ENCODE assay signal across 2 cellular contexts in the genomic region with DNA sequence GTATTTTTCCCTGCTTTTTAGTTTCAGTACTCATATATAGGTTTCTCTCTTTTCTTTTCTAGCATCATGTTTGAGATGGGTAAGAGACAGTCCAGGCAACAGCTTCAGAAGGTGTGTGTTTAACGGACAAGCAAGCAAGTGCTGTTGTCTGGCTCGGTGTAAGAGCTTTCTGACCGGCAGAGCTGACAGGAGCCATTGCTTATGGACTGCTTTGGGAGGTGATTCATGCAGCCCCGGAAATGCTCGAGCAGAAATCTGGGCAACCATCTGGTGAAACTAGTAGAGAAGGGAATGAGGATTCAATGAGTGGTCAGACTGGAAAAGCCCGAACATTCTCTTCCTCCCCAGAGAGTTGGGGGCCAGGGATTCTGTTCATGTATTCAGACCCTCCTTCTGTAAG.
TF ChIP-seq lines count a peak whose summit lies in the region.

No MANE protein-coding gene starts in this region.

TF ChIP-seq in IMR-90, 13 proteins besides CTCF, POLR2A, EP300 and RAD21:
- no peak for TF ChIP-seq ELK1 (IDR thresholded peaks at IDR 0.05; ENCODE audit: borderline replicate concordance, low read depth, low read length)
- TF ChIP-seq RFX5 (IDR thresholded peaks at IDR 0.05; ENCODE audit: low read depth, low read length) = no peak
- TF ChIP-seq CHD1 (IDR thresholded peaks at IDR 0.05; ENCODE audit: low read depth, low read length) = no peak
- TF ChIP-seq, protein P1, sequence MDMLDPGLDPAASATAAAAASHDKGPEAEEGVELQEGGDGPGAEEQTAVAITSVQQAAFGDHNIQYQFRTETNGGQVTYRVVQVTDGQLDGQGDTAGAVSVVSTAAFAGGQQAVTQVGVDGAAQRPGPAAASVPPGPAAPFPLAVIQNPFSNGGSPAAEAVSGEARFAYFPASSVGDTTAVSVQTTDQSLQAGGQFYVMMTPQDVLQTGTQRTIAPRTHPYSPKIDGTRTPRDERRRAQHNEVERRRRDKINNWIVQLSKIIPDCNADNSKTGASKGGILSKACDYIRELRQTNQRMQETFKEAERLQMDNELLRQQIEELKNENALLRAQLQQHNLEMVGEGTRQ (IDR thresholded peaks at IDR 0.05; ENCODE audit: low read depth, low read length) = no peak
- no peak for TF ChIP-seq FOS (IDR thresholded peaks at IDR 0.05; ENCODE audit: low read depth, low read length)
- no peak for TF ChIP-seq CEBPB (IDR thresholded peaks at IDR 0.05; ENCODE audit: low read depth, low read length)
- TF ChIP-seq SMC3 (IDR thresholded peaks at IDR 0.05; ENCODE audit: low read depth, low read length) = no peak
- no peak for TF ChIP-seq BHLHE40 (IDR thresholded peaks at IDR 0.05; ENCODE audit: low read depth, low read length)
- TF ChIP-seq MAFK (IDR thresholded peaks at IDR 0.05; ENCODE audit: low read depth, low read length) = no peak
- no peak for TF ChIP-seq MAZ (IDR thresholded peaks at IDR 0.05; ENCODE audit: borderline replicate concordance, low read depth, low read length)
- TF ChIP-seq NFE2L2 (IDR thresholded peaks at IDR 0.05; ENCODE audit: low read depth, low read length) = no peak
- no peak for TF ChIP-seq RCOR1 (IDR thresholded peaks at IDR 0.05; ENCODE audit: insufficient replicate concordance, low read length)
- no peak for TF ChIP-seq MXI1 (IDR thresholded peaks at IDR 0.05; ENCODE audit: borderline replicate concordance, low read depth, low read length)

TF ChIP-seq in WTC11, 78 proteins besides CTCF, POLR2A, EP300 and RAD21 (continued from another document):
- TF ChIP-seq, protein P2, sequence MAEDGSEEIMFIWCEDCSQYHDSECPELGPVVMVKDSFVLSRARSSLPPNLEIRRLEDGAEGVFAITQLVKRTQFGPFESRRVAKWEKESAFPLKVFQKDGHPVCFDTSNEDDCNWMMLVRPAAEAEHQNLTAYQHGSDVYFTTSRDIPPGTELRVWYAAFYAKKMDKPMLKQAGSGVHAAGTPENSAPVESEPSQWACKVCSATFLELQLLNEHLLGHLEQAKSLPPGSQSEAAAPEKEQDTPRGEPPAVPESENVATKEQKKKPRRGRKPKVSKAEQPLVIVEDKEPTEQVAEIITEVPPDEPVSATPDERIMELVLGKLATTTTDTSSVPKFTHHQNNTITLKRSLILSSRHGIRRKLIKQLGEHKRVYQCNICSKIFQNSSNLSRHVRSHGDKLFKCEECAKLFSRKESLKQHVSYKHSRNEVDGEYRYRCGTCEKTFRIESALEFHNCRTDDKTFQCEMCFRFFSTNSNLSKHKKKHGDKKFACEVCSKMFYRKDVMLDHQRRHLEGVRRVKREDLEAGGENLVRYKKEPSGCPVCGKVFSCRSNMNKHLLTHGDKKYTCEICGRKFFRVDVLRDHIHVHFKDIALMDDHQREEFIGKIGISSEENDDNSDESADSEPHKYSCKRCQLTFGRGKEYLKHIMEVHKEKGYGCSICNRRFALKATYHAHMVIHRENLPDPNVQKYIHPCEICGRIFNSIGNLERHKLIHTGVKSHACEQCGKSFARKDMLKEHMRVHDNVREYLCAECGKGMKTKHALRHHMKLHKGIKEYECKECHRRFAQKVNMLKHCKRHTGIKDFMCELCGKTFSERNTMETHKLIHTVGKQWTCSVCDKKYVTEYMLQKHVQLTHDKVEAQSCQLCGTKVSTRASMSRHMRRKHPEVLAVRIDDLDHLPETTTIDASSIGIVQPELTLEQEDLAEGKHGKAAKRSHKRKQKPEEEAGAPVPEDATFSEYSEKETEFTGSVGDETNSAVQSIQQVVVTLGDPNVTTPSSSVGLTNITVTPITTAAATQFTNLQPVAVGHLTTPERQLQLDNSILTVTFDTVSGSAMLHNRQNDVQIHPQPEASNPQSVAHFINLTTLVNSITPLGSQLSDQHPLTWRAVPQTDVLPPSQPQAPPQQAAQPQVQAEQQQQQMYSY (CRISPR knock-in tag; IDR thresholded peaks at IDR 0.05) = no peak
- TF ChIP-seq STAT6 (CRISPR knock-in tag; conservative IDR thresholded peaks at IDR 0.05; ENCODE audit: low read depth) (no peak), ZNF425 (CRISPR knock-in tag; conservative IDR thresholded peaks at IDR 0.05) (no peak), HMGA2 (CRISPR knock-in tag; IDR thresholded peaks at IDR 0.05) (no peak)
